Comparison of ENCODE assay signal across 10 cellular contexts in genomic region chr7:127678947-127679346, GRCh38. TPM values are rescaled to one million over a fixed set of nuclear protein-coding genes. Genes with fewer than 3 reads are reported as not detected.
DNase-seq lines count a peak whose midpoint lies in the region; ATAC-seq lines count a peak whose summit lies in the region.
"Had no signal": no experiment of that assay in that cellular context is flagged by ENCODE, and none has a peak within 500 bp of the region (broad histone marks: within the 10 kb centered on the region; RNA-seq: fewer than 3 reads in every experiment).

No MANE protein-coding gene starts in this region.

- intact Hi-C loops in cardiac septum (cut with DNase I): no loop called here

- peak; percentile 54 for DNase-seq in fibroblast of peridontal ligament (ENCODE audit: extremely low read depth)
- no peak for DNase-seq in SHP77 treated with DMSO at 0.1 percent for 48 hours (lab: John Stamatoyannopoulos, UW)
- DNase-seq in stimulated activated CD4-positive, alpha-beta T cell treated with anti-CD3 and anti-CD28 coated beads, Interleukin-2, amount 100 ng/mL, for 48 hours: no peak
- no peak for DNase-seq in cardiac septum (ENCODE audit: low spot score)
- DNase-seq in activated gamma-delta T cell treated with Interleukin-2 at 50 U/mL for 16 hours: no peak
- DNase-seq: activated CD4-positive, alpha-beta T cell treated with anti-CD3 and anti-CD28 coated beads, Interleukin-2, amount 50 U/mL, for 48 hours; NCI-H2171 treated with DMSO at 0.1 percent for 48 hours had no signal

- ATAC-seq in GM18520 (IDR thresholded peaks at IDR 0.05; ENCODE audit: unreplicated experiment) (peak; percentile 68), GM21619 (IDR thresholded peaks at IDR 0.05; ENCODE audit: unreplicated experiment) (peak; percentile 87), HG03520 (IDR thresholded peaks at IDR 0.05; ENCODE audit: unreplicated experiment) (peak; percentile 60)

RNA-seq across cellular contexts. Expression of gene SND1, which starts 27.0 kb away (rescaled TPM):
- 66.7 TPM for total RNA-seq in cardiac septum
